19 cellular contexts compared by ENCODE assay signal in genomic region chr11:99229544-99229943, GRCh38.
"Had no signal": no experiment of that assay in that cellular context is flagged by ENCODE, and none has a peak within 500 bp of the region (broad histone marks: within the 10 kb centered on the region; RNA-seq: fewer than 3 reads in every experiment).

No MANE protein-coding gene starts in this region.

- DNase-seq: NCI-H1092, NCI-H1105 treated with DMSO at 0.1 percent for 48 hours, NCI-H1417 treated with DMSO at 0.1 percent for 48 hours, NCI-H146, NCI-H1694 treated with DMSO at 0.1 percent for 48 hours, NCI-H1930, NCI-H2081, NCI-H2107, NCI-H2227 treated with DMSO at 0.1 percent for 48 hours, NCI-H524, NCI-H526 treated with DMSO at 0.1 percent for 48 hours, NCI-H748 treated with DMSO at 0.1 percent for 48 hours, SHP77 treated with DMSO at 0.1 percent for 48 hours, SJCRH30, T-helper 2 cell had no signal

- ATAC-seq: K562, Panc1 had no signal

- H3K4me1 ChIP-seq: SJCRH30 had no signal

- H3K27ac ChIP-seq: HL-60, RWPE1, SJCRH30 had no signal

- H3K9me3 ChIP-seq: SJCRH30 had no signal

- H3K4me3 ChIP-seq: K562, SJCRH30 had no signal

- H3K27me3 ChIP-seq: SJCRH30 had no signal

- H3K36me3 ChIP-seq: SJCRH30 had no signal
